15 cellular contexts compared by ENCODE assay signal in genomic region chr3:56408761-56409196, GRCh38. TPM values are rescaled to one million over a fixed set of nuclear protein-coding genes. Genes with fewer than 3 reads are reported as not detected.
DNase-seq lines count a peak whose midpoint lies in the region; ATAC-seq, FAIRE-seq and TF ChIP-seq lines count a peak whose summit lies in the region.
"Had no signal": no experiment of that assay in that cellular context is flagged by ENCODE, and none has a peak within 500 bp of the region (broad histone marks: within the 10 kb centered on the region; RNA-seq: fewer than 3 reads in every experiment).

No MANE protein-coding gene starts in this region.

- no peak overlapping the region; the same call in 1 of the 2 replicates for H3K14ac ChIP-seq in H9 (ENCODE audit: insufficient read depth, low read length)

- H3K79me1 ChIP-seq in H9 (ENCODE audit: insufficient read depth, low read depth, low read length, poor library complexity, severe bottlenecking): no peaks in the 10 kb centered on the region

- H3K36me3 Mint-ChIP-seq in H9 (ENCODE audit: insufficient read depth in 1 of 3, low read depth in 3 of 3) (peaks cover 3 to 7% (median 5%) of the 10 kb centered on the region in 3 experiments; a peak in 4 of 7 replicates), T-cell (no peaks in the 10 kb centered on the region), natural killer cell (no peaks in the 10 kb centered on the region)
- H3K36me3 Mint-ChIP-seq: CD4-positive, CD25-positive, alpha-beta regulatory T cell had no signal

- no peaks in the 10 kb centered on the region for H3K9me3 ChIP-seq in H9 (ENCODE audit: control insufficient read depth, low read depth, low read length)
- H3K9me3 ChIP-seq in kidney (ENCODE audit: control insufficient read depth in 1 of 2, low read length in 2 of 2): no peaks in the 10 kb centered on the region
- H3K9me3 ChIP-seq: BLaER1 treated with 17β-estradiol and CSF1 and Interleukin-3, amounts not matched to agents 10 nM and 100 nM; HAP-1 had no signal

- H2BK5ac ChIP-seq in H9 (ENCODE audit: insufficient read length, low read length): no peak overlapping the region

- H3K56ac ChIP-seq in H9 (ENCODE audit: insufficient read length, low read depth, low read length): no peak overlapping the region

- H3K4me1 ChIP-seq in H9 (ENCODE audit: insufficient read depth, low read length): peaks cover 1% of the 10 kb centered on the region; the same call in 1 of the 2 replicates
- H3K4me1 ChIP-seq in kidney (ENCODE audit: control insufficient read depth in 1 of 2, insufficient read depth in 1 of 2, low read depth in 1 of 2, low read length in 2 of 2): no peaks in the 10 kb centered on the region
- H3K4me1 ChIP-seq: BLaER1 treated with 17β-estradiol and CSF1 and Interleukin-3, amounts not matched to agents 10 nM and 100 nM; HAP-1 had no signal

- H3K9me3 Mint-ChIP-seq in H9 (peaks cover 0 to 3% of the 10 kb centered on the region in 2 experiments; a peak in 1 of 5 replicates), T-cell (no peaks in the 10 kb centered on the region), natural killer cell (no peaks in the 10 kb centered on the region)
- H3K9me3 Mint-ChIP-seq: CD4-positive, CD25-positive, alpha-beta regulatory T cell had no signal

- H3K4me1 Mint-ChIP-seq in H9 (peaks cover 2 to 8% of the 10 kb centered on the region in 2 experiments), T-cell (no peaks in the 10 kb centered on the region), natural killer cell (no peaks in the 10 kb centered on the region)
- H3K4me1 Mint-ChIP-seq: CD4-positive, CD25-positive, alpha-beta regulatory T cell had no signal

- H3K4ac ChIP-seq in H9 (ENCODE audit: low read depth, low read length): no peak overlapping the region

- H4K5ac ChIP-seq in H9 (ENCODE audit: insufficient read length, low read depth, low read length): no peak overlapping the region

- H3K4me3 ChIP-seq in kidney (ENCODE audit: low read length in 2 of 2): no peak overlapping the region
- H3K4me3 ChIP-seq: BLaER1 treated with 17β-estradiol and CSF1 and Interleukin-3, amounts not matched to agents 10 nM and 100 nM; GM12878; HAP-1 had no signal

- WGBS in H9 (ENCODE audit: extremely low coverage, insufficient read length, low lambda C conversion rate): no CpG with 5 or more reads among the region's 18 CpGs

- H3K79me2 ChIP-seq in H9 (ENCODE audit: insufficient read depth, low read length): no peaks in the 10 kb centered on the region

- no peak for ATAC-seq in T-cell (replicated peaks in 1 of 4)
- no peak for ATAC-seq in natural killer cell
- ATAC-seq: GM12878 had no signal

- no peak overlapping the region for H3K18ac ChIP-seq in H9 (ENCODE audit: insufficient read length, low read depth, low read length)

- H3T11ph ChIP-seq in H9 (ENCODE audit: low read length): no peak overlapping the region

- no peak for FAIRE-seq in kidney (lab: Jason Lieb, UNC)
- FAIRE-seq: GM12878, GM18507, HTR-8/SVneo had no signal

- H3K27me3 ChIP-seq in H9 (ENCODE audit: insufficient read depth, low read length): no peaks in the 10 kb centered on the region
- H3K27me3 ChIP-seq: BLaER1 treated with 17β-estradiol and CSF1 and Interleukin-3, amounts not matched to agents 10 nM and 100 nM had no signal

- CTCF ChIA-PET in T-cell (lab: Charles Lee): no interaction called here

- H4K8ac ChIP-seq in H9 (replicated peaks; ENCODE audit: insufficient read length, low read depth, low read length): no peak overlapping the region

- H2AFZ ChIP-seq in H9 (ENCODE audit: low read length): no peak overlapping the region

- H2AK5ac ChIP-seq in H9 (ENCODE audit: insufficient read length, low read length): no peak overlapping the region

- H3K23me2 ChIP-seq in H9 (ENCODE audit: insufficient read length, low read depth, low read length, poor library complexity, severe bottlenecking): no peaks in the 10 kb centered on the region

- H2BK120ac ChIP-seq in H9 (ENCODE audit: low read depth, low read length, poor library complexity, severe bottlenecking): no peak overlapping the region

- no peak overlapping the region for H3K23ac ChIP-seq in H9 (ENCODE audit: insufficient read length, low read depth, low read length)

- H3K4me2 ChIP-seq in H9 (ENCODE audit: insufficient read depth, insufficient read length, low read length): no peak overlapping the region
- H3K4me2 ChIP-seq: BLaER1 treated with 17β-estradiol and CSF1 and Interleukin-3, amounts not matched to agents 10 nM and 100 nM had no signal

- intact Hi-C loops in kidney (cut with DNase I): no loop called here
- intact Hi-C loops in natural killer cell (cut with micrococcal nuclease): no loop called here

- peak overlapping the region; percentile 40 for H3K27ac ChIP-seq in 22Rv1
- H3K27ac ChIP-seq in H9 (ENCODE audit: insufficient read length, low read depth, low read length): no peak overlapping the region
- no peak overlapping the region for H3K27ac ChIP-seq in kidney (ENCODE audit: low read depth in 2 of 2, low read length in 2 of 2)
- H3K27ac ChIP-seq: BLaER1 treated with 17β-estradiol and CSF1 and Interleukin-3, amounts not matched to agents 10 nM and 100 nM had no signal

- H2BK12ac ChIP-seq in H9 (ENCODE audit: insufficient read length, low read depth, low read length): no peak overlapping the region

- no peak overlapping the region for H4K91ac ChIP-seq in H9 (ENCODE audit: insufficient read length, low read depth, low read length)

- DNase-seq in H9 (peak; percentile 30), cerebellar cortex (ENCODE audit: low spot score) (peak; percentile 58), kidney (peak; percentile 60), NCI-H345 (lab: John Stamatoyannopoulos, UW) (no peak), T-cell (no peak), natural killer cell (no peak)
- no peak for DNase-seq in stimulated activated CD4-positive, alpha-beta T cell treated with anti-CD3 and anti-CD28 coated beads, Interleukin-12 subunit alpha, Interleukin-12 subunit beta, amount 100 ng/mL, for 4 hours
- DNase-seq: ACHN; CD4-positive, CD25-positive, alpha-beta regulatory T cell had no signal

- no peaks in the 10 kb centered on the region for H3K36me3 ChIP-seq in kidney (ENCODE audit: control insufficient read depth in 1 of 2, insufficient read depth in 2 of 2, low read length in 2 of 2)
- H3K36me3 ChIP-seq: BLaER1 treated with 17β-estradiol and CSF1 and Interleukin-3, amounts not matched to agents 10 nM and 100 nM; HAP-1 had no signal

- no peak overlapping the region for H2BK15ac ChIP-seq in H9 (ENCODE audit: low read depth, low read length)

- H3K4me3 Mint-ChIP-seq in H9 (no peak overlapping the region), T-cell (no peak overlapping the region), natural killer cell (no peak overlapping the region)
- H3K4me3 Mint-ChIP-seq: CD4-positive, CD25-positive, alpha-beta regulatory T cell had no signal

- no peak for TF ChIP-seq CTCF in 22Rv1 (IDR thresholded peaks at IDR 0.05)
- TF ChIP-seq CTCF in H9 (conservative IDR thresholded peaks at IDR 0.05): no peak
- TF ChIP-seq CTCF in kidney (IDR thresholded peaks at IDR 0.05; ENCODE audit: borderline replicate concordance, extremely low read depth, insufficient read depth): no peak
- no peak for TF ChIP-seq CTCF in natural killer cell (IDR thresholded peaks at IDR 0.05)

- H2BK20ac ChIP-seq in H9 (ENCODE audit: low read depth, low read length, poor library complexity, severe bottlenecking): no peak overlapping the region

- no peak overlapping the region; a peak in 3 of 7 replicates for H3K27ac Mint-ChIP-seq in H9
- no peak overlapping the region for H3K27ac Mint-ChIP-seq in T-cell
- H3K27ac Mint-ChIP-seq in natural killer cell: no peak overlapping the region
- H3K27ac Mint-ChIP-seq: CD4-positive, CD25-positive, alpha-beta regulatory T cell had no signal

- POLR2A ChIA-PET in T-cell (lab: Charles Lee): no interaction called here

- no peak overlapping the region for H3K9ac ChIP-seq in H9 (ENCODE audit: extremely low read depth, insufficient read length, low read length)
- H3K9ac ChIP-seq in kidney (ENCODE audit: low read length in 2 of 2): no peak overlapping the region
- H3K9ac ChIP-seq: BLaER1 treated with 17β-estradiol and CSF1 and Interleukin-3, amounts not matched to agents 10 nM and 100 nM had no signal

- H3K27me3 Mint-ChIP-seq in H9 (ENCODE audit: low read depth): no peaks in the 10 kb centered on the region
- H3K27me3 Mint-ChIP-seq in T-cell: peaks cover 13 to 41% of the 10 kb centered on the region in 2 donors
- H3K27me3 Mint-ChIP-seq in natural killer cell (ENCODE audit: low read depth in 2 of 2): peaks cover 3 to 6% of the 10 kb centered on the region in 2 donors

- no peaks in the 10 kb centered on the region for H4K20me1 ChIP-seq in H9 (ENCODE audit: control insufficient read depth, insufficient read depth, insufficient read length)
- H4K20me1 ChIP-seq: BLaER1 treated with 17β-estradiol and CSF1 and Interleukin-3, amounts not matched to agents 10 nM and 100 nM had no signal

RNA-seq across cellular contexts. Expression of gene ERC2, which starts 59.5 kb away (rescaled TPM):
- 15.4 and 15.5 TPM in 2 replicates for total RNA-seq in H9 (2021)
- total RNA-seq in kidney: 3.8 TPM
- polyA plus RNA-seq in kidney (ENCODE audit: insufficient read depth, low read depth, low replicate concordance): 0.92 TPM
- total RNA-seq in T-cell: not detected
- total RNA-seq in natural killer cell: not detected
- total RNA-seq: CD4-positive, CD25-positive, alpha-beta regulatory T cell had no signal
- polyA plus RNA-seq: CD4-positive, CD25-positive, alpha-beta regulatory T cell had no signal

Comparison
In these comparisons a context has a peak if more than half of its experiments do, and no peak if none do; other contexts are left out.
1. DNase-seq: peak in H9 (single experiment), cerebellar cortex (single experiment) and kidney (single experiment); none in NCI-H345 (single experiment), T-cell (0 of 34), stimulated activated CD4-positive, alpha-beta T cell treated with anti-CD3 and anti-CD28 coated beads, Interleukin-12 subunit alpha, Interleukin-12 subunit beta, amount 100 ng/mL, for 4 hours (single experiment) and natural killer cell (single experiment).